ENCODE assay signal across 22 cellular contexts in the genomic region with DNA sequence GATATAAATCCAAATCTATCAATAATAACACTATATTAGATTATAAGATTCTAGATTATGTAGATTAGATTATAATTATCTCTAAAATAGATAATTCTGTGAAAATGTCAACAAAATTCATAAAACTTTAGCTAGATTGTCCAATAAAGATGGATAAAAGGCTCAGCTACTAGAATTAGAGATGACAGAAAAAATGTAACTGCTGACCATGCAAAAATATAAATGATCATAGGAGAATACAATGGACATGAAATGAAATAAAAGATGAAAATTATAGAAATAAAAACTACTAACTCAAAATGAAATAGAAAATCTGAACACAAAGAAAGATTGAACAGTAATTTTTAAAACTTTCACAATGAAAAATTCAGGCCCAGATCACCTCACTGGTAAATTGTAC.
DNase-seq lines count a peak whose midpoint lies in the region; ATAC-seq, FAIRE-seq and TF ChIP-seq lines count a peak whose summit lies in the region.
"Had no signal": no experiment of that assay in that cellular context is flagged by ENCODE, and none has a peak within 500 bp of the region (broad histone marks: within the 10 kb centered on the region; RNA-seq: fewer than 3 reads in every experiment).

No MANE protein-coding gene starts in this region.

- POLR2A ChIA-PET in A549 (lab: Yijun Ruan, JAX), result no interaction called here
- POLR2A ChIA-PET in IMR-90 (lab: Charles Lee; ENCODE audit: unreplicated experiment), result no interaction called here

- no peak overlapping the region for H4K5ac ChIP-seq in IMR-90 (ENCODE audit: low read depth, low read length)

- no peak overlapping the region for H3K23ac ChIP-seq in IMR-90 (ENCODE audit: low read depth, low read length)

- H2AK5ac ChIP-seq in IMR-90 (ENCODE audit: low read depth, low read length), result no peak overlapping the region

- CTCF ChIA-PET in A549 (lab: Yijun Ruan, JAX), result no interaction called here
- CTCF ChIA-PET in IMR-90 (lab: Yijun Ruan, JAX), result no interaction called here

- no peaks in the 10 kb centered on the region for H3K9me1 ChIP-seq in IMR-90 (ENCODE audit: insufficient read depth, low read length)

- BruUV-seq in IMR-90 (replicated peaks; lab: Mats Ljungman, UMichigan), result no TSS peak

- no peak overlapping the region for H3K56ac ChIP-seq in IMR-90 (ENCODE audit: extremely low read depth, insufficient read depth, low read length)

- H3K4me3 ChIP-seq in A549 (no peak overlapping the region), IMR-90 (ENCODE audit: insufficient read depth, low read depth, low read length) (no peak overlapping the region), foreskin fibroblast (ENCODE audit: low read depth in 1 of 2, low read length in 2 of 2) (no peak overlapping the region), psoas muscle (no peak overlapping the region)
- H3K4me3 ChIP-seq: BLaER1 treated with 17β-estradiol and CSF1 and Interleukin-3, amounts not matched to agents 10 nM and 100 nM had no signal

- no peak overlapping the region for H3K4me2 ChIP-seq in A549
- no peak overlapping the region for H3K4me2 ChIP-seq in IMR-90 (ENCODE audit: low read depth, low read length)
- H3K4me2 ChIP-seq: BLaER1 treated with 17β-estradiol and CSF1 and Interleukin-3, amounts not matched to agents 10 nM and 100 nM had no signal

- H2AK9ac ChIP-seq in IMR-90 (replicated peaks; ENCODE audit: low read depth, low read length, poor library complexity), result no peak overlapping the region

- TF ChIP-seq CTCF in A549 (IDR thresholded peaks at IDR 0.05) (no peak), IMR-90 (conservative IDR thresholded peaks at IDR 0.05; ENCODE audit: low read depth, low read length) (no peak), foreskin fibroblast (IDR thresholded peaks at IDR 0.05; ENCODE audit: low read depth, low read length) (no peak), psoas muscle (IDR thresholded peaks at IDR 0.05) (no peak)

- FAIRE-seq in A549 (lab: Jason Lieb, UNC) (no peak), colon (lab: Jason Lieb, UNC) (peak; percentile 31), islet of Langerhans (lab: Jason Lieb, UNC) (peak; percentile 30)
- FAIRE-seq: A204.1, D721Med, G401.6, GM12891, GM19239 had no signal

- no peak overlapping the region for H3K27ac ChIP-seq in A549
- H3K27ac ChIP-seq in IMR-90 (ENCODE audit: insufficient read depth, low read length), result no peak overlapping the region
- no peak overlapping the region for H3K27ac ChIP-seq in psoas muscle
- H3K27ac ChIP-seq: BLaER1 treated with 17β-estradiol and CSF1 and Interleukin-3, amounts not matched to agents 10 nM and 100 nM; C4-2B had no signal

- H2BK120ac ChIP-seq in IMR-90 (ENCODE audit: low read depth, low read length), result no peak overlapping the region

- no peaks in the 10 kb centered on the region for H3K79me1 ChIP-seq in IMR-90 (ENCODE audit: low read depth in 1 of 2, low read length in 2 of 2)

- H2BK15ac ChIP-seq in IMR-90 (ENCODE audit: low read depth, low read length), result no peak overlapping the region

- no peaks in the 10 kb centered on the region for H3K4me1 ChIP-seq in A549
- H3K4me1 ChIP-seq in IMR-90 (ENCODE audit: control insufficient read depth, insufficient read depth, low read length), result no peaks in the 10 kb centered on the region
- no peaks in the 10 kb centered on the region for H3K4me1 ChIP-seq in psoas muscle
- H3K4me1 ChIP-seq: BLaER1 treated with 17β-estradiol and CSF1 and Interleukin-3, amounts not matched to agents 10 nM and 100 nM; Caco-2 had no signal

- TF ChIP-seq EP300 in A549 (IDR thresholded peaks at IDR 0.05), result no peak

- ATAC-seq in A549 (no peak), IMR-90 (ENCODE audit: low read depth) (no peak), psoas muscle (no peak)
- ATAC-seq: CD8-positive, alpha-beta T cell had no signal

- no peaks in the 10 kb centered on the region for H4K20me1 ChIP-seq in IMR-90 (ENCODE audit: insufficient read depth, low read length)
- H4K20me1 ChIP-seq: BLaER1 treated with 17β-estradiol and CSF1 and Interleukin-3, amounts not matched to agents 10 nM and 100 nM had no signal

- DNase-seq in A549 (ENCODE audit: low read depth in 1 of 2, low spot score in 1 of 2) (no peak), IMR-90 (no peak), foreskin fibroblast (no peak), psoas muscle (no peak)
- DNase-seq in activated effector memory CD4-positive, alpha-beta T cell treated with Interleukin-2 at 50 U/mL for 16 hours, result no peak
- DNase-seq: 8988T; AML-193; Caco-2; Calu3; CD4-positive, alpha-beta T cell; CD8-positive, alpha-beta T cell; DMS79 treated with DMSO at 0.1 percent for 48 hours; GF-D8 had no signal

- dilution Hi-C loops in IMR-90 (cut with HindIII; ENCODE audit: low sequenced_read_pairs, unreplicated experiment), result no loop called here

- H2AFZ ChIP-seq in IMR-90 (replicated peaks; ENCODE audit: low read length, poor library complexity), result no peak overlapping the region

- no peak overlapping the region for H3K18ac ChIP-seq in IMR-90 (ENCODE audit: low read depth, low read length)

- no peak overlapping the region for H3K14ac ChIP-seq in IMR-90 (replicated peaks; ENCODE audit: low read depth, low read length)

- H4K8ac ChIP-seq in IMR-90 (ENCODE audit: low read depth in 2 of 2, low read length in 2 of 2), result no peak overlapping the region

- no peaks in the 10 kb centered on the region for H3K27me3 ChIP-seq in IMR-90 (ENCODE audit: control insufficient read depth, insufficient read depth, low read length)
- no peaks in the 10 kb centered on the region for H3K27me3 ChIP-seq in psoas muscle (ENCODE audit: insufficient read depth in 3 of 3, low read length in 2 of 3)
- H3K27me3 ChIP-seq: BLaER1 treated with 17β-estradiol and CSF1 and Interleukin-3, amounts not matched to agents 10 nM and 100 nM had no signal

- no peak for TF ChIP-seq RAD21 in A549 (conservative IDR thresholded peaks at IDR 0.05 in 1 of 2, IDR thresholded peaks at IDR 0.05 in 1 of 2)
- TF ChIP-seq RAD21 in IMR-90 (IDR thresholded peaks at IDR 0.05; ENCODE audit: low read length), result no peak

- in situ Hi-C loops in IMR-90 (cut with MboI; ENCODE audit: low sequenced_read_pairs), result no loop called here

- no peak overlapping the region for H2BK5ac ChIP-seq in IMR-90 (ENCODE audit: low read depth, low read length, poor library complexity, severe bottlenecking)

- intact Hi-C loops in IMR-90 (cut with micrococcal nuclease) (no loop called here), psoas muscle (cut with DNase I) (no loop called here)

- H3K9me3 ChIP-seq in A549 (no peaks in the 10 kb centered on the region; the same call in 2 of the 3 replicates), IMR-90 (ENCODE audit: control insufficient read depth, insufficient read depth, low read length) (no peaks in the 10 kb centered on the region), psoas muscle (no peaks in the 10 kb centered on the region)

- no peak overlapping the region for H4K91ac ChIP-seq in IMR-90 (ENCODE audit: insufficient read depth, low read depth, low read length)

- no peak overlapping the region for H2BK20ac ChIP-seq in IMR-90 (ENCODE audit: low read depth, low read length)

- H3K36me3 ChIP-seq in IMR-90 (ENCODE audit: control insufficient read depth, insufficient read depth, low read length), result no peaks in the 10 kb centered on the region
- no peaks in the 10 kb centered on the region for H3K36me3 ChIP-seq in psoas muscle (ENCODE audit: insufficient read depth in 1 of 2, low read depth in 1 of 2)

- no peak overlapping the region for H3K4ac ChIP-seq in IMR-90 (ENCODE audit: low read depth, low read length)

- no peak overlapping the region for H3K9ac ChIP-seq in IMR-90 (ENCODE audit: low read depth, low read length)
- H3K9ac ChIP-seq: BLaER1 treated with 17β-estradiol and CSF1 and Interleukin-3, amounts not matched to agents 10 nM and 100 nM had no signal

- TF ChIP-seq POLR2A in A549 (IDR thresholded peaks at IDR 0.05; ENCODE audit: low read length), result no peak
- TF ChIP-seq POLR2A in IMR-90 (IDR thresholded peaks at IDR 0.05; ENCODE audit: low read depth, low read length), result no peak

TF ChIP-seq in A549, 52 proteins besides CTCF, POLR2A, EP300 and RAD21:
- no peak for TF ChIP-seq CBX8 (IDR thresholded peaks at IDR 0.05)
- peak; percentile 84 for TF ChIP-seq MAFK (IDR thresholded peaks at IDR 0.05; ENCODE audit: partially characterized antibody)
- TF ChIP-seq JUN (IDR thresholded peaks at IDR 0.05), result no peak

TF ChIP-seq in IMR-90, 13 proteins besides CTCF, POLR2A, EP300 and RAD21:
- TF ChIP-seq SMC3 (IDR thresholded peaks at IDR 0.05; ENCODE audit: low read depth, low read length) (no peak), MAFK (IDR thresholded peaks at IDR 0.05; ENCODE audit: low read depth, low read length) (peak; percentile 94), MXI1 (IDR thresholded peaks at IDR 0.05; ENCODE audit: borderline replicate concordance, low read depth, low read length) (no peak), CEBPB (IDR thresholded peaks at IDR 0.05; ENCODE audit: low read depth, low read length) (no peak)
